In genomic region chr6:112144145-112144926, GRCh38 we compare ENCODE assay signal across 13 cellular contexts. TPM values are rescaled to one million over a fixed set of nuclear protein-coding genes. Genes with fewer than 3 reads are reported as not detected.
A peak's percentile ranks its signal among the peaks of the same experiment; 100 is the strongest.
DNase-seq lines count a peak whose midpoint lies in the region; ATAC-seq, FAIRE-seq and TF ChIP-seq lines count a peak whose summit lies in the region.
"Had no signal": no experiment of that assay in that cellular context is flagged by ENCODE, and none has a peak within 500 bp of the region (broad histone marks: within the 10 kb centered on the region; RNA-seq: fewer than 3 reads in every experiment).

No MANE protein-coding gene starts in this region.

- no peaks in the 10 kb centered on the region for H3K36me3 Mint-ChIP-seq in type B pancreatic cell

- no peak overlapping the region for H3K9ac ChIP-seq in GM12878 (ENCODE audit: control insufficient read depth, insufficient read depth, low read length)
- no peak overlapping the region for H3K9ac ChIP-seq in subcutaneous abdominal adipose tissue (ENCODE audit: low read length in 5 of 5)
- H3K9ac ChIP-seq: KMS-11 had no signal

- no peaks in the 10 kb centered on the region for H3K79me2 ChIP-seq in GM12878 (ENCODE audit: control insufficient read depth, insufficient read depth, low read length)

- no peak overlapping the region for H3K27ac ChIP-seq in GM12878 (ENCODE audit: control insufficient read depth, insufficient read depth)
- peak overlapping the region; percentile 34 for H3K27ac ChIP-seq in subcutaneous abdominal adipose tissue (ENCODE audit: low read depth, low read length)
- H3K27ac ChIP-seq: 22Rv1, dorsolateral prefrontal cortex, heart right ventricle, KMS-11 had no signal

- H3K4me3 Mint-ChIP-seq in type B pancreatic cell, result no peak overlapping the region

- no peaks in the 10 kb centered on the region for H4K20me1 ChIP-seq in GM12878 (ENCODE audit: control insufficient read depth, insufficient read depth)

- WGBS in GM12878 (ENCODE audit: insufficient coverage, insufficient replicate concordance, low lambda C conversion rate, missing lambda C conversion rate), result 45% methylated on average over 12 of the region's 12 CpGs

- no peak for TF ChIP-seq POLR2A in GM12878 (IDR thresholded peaks at IDR 0.05; ENCODE audit: low read depth, low read length)

- no TSS peak for BruUV-seq in GM12878 (replicated peaks; lab: Mats Ljungman, UMichigan)

- H3K36me3 ChIP-seq in GM12878 (ENCODE audit: control insufficient read depth in 2 of 2, insufficient read depth in 2 of 2, low read length in 1 of 2) (no peaks in the 10 kb centered on the region), subcutaneous abdominal adipose tissue (ENCODE audit: control insufficient read depth in 5 of 5, insufficient read depth in 5 of 5, low read length in 5 of 5) (peaks cover 69 to 95% (median 87%) of the 10 kb centered on the region in 5 donors)

- H3K4me1 ChIP-seq in GM12878 (ENCODE audit: control insufficient read depth, insufficient read depth, low read length), result no peaks in the 10 kb centered on the region
- H3K4me1 ChIP-seq in subcutaneous abdominal adipose tissue (ENCODE audit: control insufficient read depth in 5 of 5, insufficient read depth in 5 of 5, low read length in 5 of 5), result peaks cover 0 to 9% (median 2%) of the 10 kb centered on the region in 5 donors

- H3K9me3 Mint-ChIP-seq in type B pancreatic cell, result no peaks in the 10 kb centered on the region

- no peak overlapping the region for H2AFZ ChIP-seq in GM12878 (ENCODE audit: control insufficient read depth, low read depth, low read length)

- H3K27ac Mint-ChIP-seq in type B pancreatic cell, result no peak overlapping the region

- H3K27me3 Mint-ChIP-seq in type B pancreatic cell, result no peaks in the 10 kb centered on the region

- POLR2A ChIA-PET in GM12878 (lab: Charles Lee), result no interaction called here

- ATAC-seq in GM12878, result peak; percentile 54

- no peak overlapping the region for H3K4me3 ChIP-seq in GM12878
- no peak overlapping the region for H3K4me3 ChIP-seq in subcutaneous abdominal adipose tissue (ENCODE audit: low read depth in 1 of 5, low read length in 5 of 5)
- H3K4me3 ChIP-seq: dorsolateral prefrontal cortex, heart right ventricle had no signal

- no peak for TF ChIP-seq EP300 in GM12878 (IDR thresholded peaks at IDR 0.05; ENCODE audit: borderline replicate concordance in 1 of 2, control insufficient read depth in 1 of 2, low read depth in 2 of 2, low read length in 2 of 2)

- intact Hi-C loops in GM12878 (cut with micrococcal nuclease; ENCODE audit: unreplicated experiment), result no loop called here

- H3K4me1 Mint-ChIP-seq in type B pancreatic cell (ENCODE audit: unreplicated experiment), result peaks cover 11% of the 10 kb centered on the region

- H3K9me3 ChIP-seq in GM12878 (replicated peaks; ENCODE audit: control insufficient read depth, insufficient read depth, low read length) (no peaks in the 10 kb centered on the region), subcutaneous abdominal adipose tissue (ENCODE audit: control insufficient read depth in 5 of 5, low read length in 5 of 5) (no peaks in the 10 kb centered on the region)
- H3K9me3 ChIP-seq: heart right ventricle had no signal

- in situ Hi-C loops in GM12878 (cut with MboI), result no loop called here

- DNase-seq in NCI-H1417 (lab: John Stamatoyannopoulos, UW) (peak in 2 of 3 experiments; percentile 51 to 83), NCI-H1417 treated with DMSO at 0.1 percent for 48 hours (lab: John Stamatoyannopoulos, UW) (no peak), NCI-H2029 treated with DMSO at 0.1 percent for 48 hours (lab: John Stamatoyannopoulos, UW) (peak; percentile 96), GM12878 (ENCODE audit: low read depth, low spot score) (no peak), SHP77 treated with DMSO at 0.1 percent for 48 hours (lab: John Stamatoyannopoulos, UW) (no peak), putamen (ENCODE audit: low spot score) (no peak), type B pancreatic cell (ENCODE audit: extremely low spot score, unreplicated experiment) (no peak)
- DNase-seq: heart right ventricle had no signal

- FAIRE-seq in GM12878 (lab: Jason Lieb, UNC), result no peak
- FAIRE-seq: TTC549 had no signal

- peaks cover 0 to 3% of the 10 kb centered on the region in 2 experiments; a peak in 2 of 4 replicates for H3K27me3 ChIP-seq in GM12878 (replicated peaks in 1 of 2; ENCODE audit: control insufficient read depth in 2 of 2, insufficient read depth in 2 of 2, low read length in 1 of 2)
- H3K27me3 ChIP-seq in subcutaneous abdominal adipose tissue (ENCODE audit: control insufficient read depth in 5 of 5, insufficient read depth in 4 of 5, low read length in 5 of 5), result no peaks in the 10 kb centered on the region
- H3K27me3 ChIP-seq: dorsolateral prefrontal cortex, heart right ventricle had no signal

- no peak overlapping the region for H3K4me2 ChIP-seq in GM12878 (ENCODE audit: control insufficient read depth, insufficient read depth)
- H3K4me2 ChIP-seq: KMS-11 had no signal

- SMC1A ChIA-PET in GM12878 (lab: Charles Lee; ENCODE audit: uncharacterized antibody, unreplicated experiment), result no interaction called here

- CTCF ChIA-PET in GM12878 (lab: Yijun Ruan, JAX), result interaction anchor here (0.6 to 2.5 kb wide), 4 partner anchors 14 to 1115 kb away, joined by 3 to 13 read pairs (median 4); no protein-coding TSS in a partner anchor

- no peak for TF ChIP-seq RAD21 in GM12878 (IDR thresholded peaks at IDR 0.05; ENCODE audit: insufficient read depth, low read depth, low read length)

- RAD21 ChIA-PET in GM12878 (lab: Charles Lee; ENCODE audit: unreplicated experiment), result interaction anchor here (0.9 kb wide), 1 partner anchor 19 kb away, joined by 4 read pairs; no protein-coding TSS in a partner anchor

- TF ChIP-seq CTCF in GM12878 (IDR thresholded peaks at IDR 0.05 in 2 of 3, conservative IDR thresholded peaks at IDR 0.05 in 1 of 3; ENCODE audit: control insufficient read depth in 2 of 3, extremely low read depth in 1 of 3, insufficient read depth in 1 of 3, low read depth in 3 of 3, low read length in 3 of 3), result no peak
- TF ChIP-seq CTCF in type B pancreatic cell (conservative IDR thresholded peaks at IDR 0.05), result no peak

TF ChIP-seq in GM12878, 131 proteins besides CTCF, POLR2A, EP300 and RAD21 (continues in another document):
- TF ChIP-seq BMI1 (IDR thresholded peaks at IDR 0.05; ENCODE audit: borderline replicate concordance) (no peak), IKZF1 (conservative IDR thresholded peaks at IDR 0.05) (no peak), HDGF (IDR thresholded peaks at IDR 0.05) (no peak), NKRF (conservative IDR thresholded peaks at IDR 0.05) (no peak), RCOR1 (conservative IDR thresholded peaks at IDR 0.05; ENCODE audit: low read depth, low read length) (no peak)

RNA-seq across cellular contexts. Expression of gene FAM229B, which starts 56.9 kb away (rescaled TPM):
- 0.52 and 0.54 TPM in 2 replicates for total RNA-seq in GM12878 (2013; cell fraction: nucleolus; rRNA removed)
- total RNA-seq in GM12878 (2014; rRNA removed), result 1.8 and 2.5 TPM in 2 replicates
- total RNA-seq in GM12878 (2014; rRNA removed; fragmentation: Illumina TruSeq; extraction: Trizol), result 1.2 and 1.5 TPM in 2 replicates
- total RNA-seq in GM12878 (2021), result 1.6 and 1.7 TPM in 2 replicates
- 2.5 TPM for polyA plus RNA-seq in GM12878 (2011; ENCODE audit: low read depth)
- 4.8 and 5.7 TPM in 2 replicates for polyA plus RNA-seq in GM12878 (2011; rRNA removed)
- polyA plus RNA-seq in GM12878 (2011; cell fraction: cytosol; rRNA removed), result 2.0 and 2.6 TPM in 2 replicates
- 1.4 and 2.9 TPM in 2 replicates for polyA plus RNA-seq in GM12878 (2011; cell fraction: nucleus; rRNA removed)
- 1.2 and 2.0 TPM in 2 replicates for polyA plus RNA-seq in GM12878 (2012)
- polyA plus RNA-seq in GM12878 (2014; fragmentation: Illumina TruSeq; extraction: Trizol), result 0.82 and 1.9 TPM in 2 replicates
- 1 to 10 TPM; 5.3 to 5.7 TPM for polyA plus RNA-seq in GM12878 (2014; fragmentation: Nextera tagmentation; extraction: Ambion mirVana)
- 1.2 and 1.7 TPM in 2 replicates for polyA plus RNA-seq in GM12878 (2014; rRNA removed)
- 1 to 10 TPM; 4.5 to 5.3 TPM for polyA plus RNA-seq in GM12878 (2016; fragmentation: Nextera tagmentation; extraction: Ambion mirVana)
- 0.73 and 1.5 TPM in 2 replicates for polyA minus RNA-seq in GM12878 (2011; rRNA and poly(A)+ RNA removed)
- polyA minus RNA-seq in GM12878 (2011; cell fraction: cytosol; rRNA and poly(A)+ RNA removed), result not detected in 2 replicates
- polyA minus RNA-seq in GM12878 (2011; cell fraction: nucleus; rRNA and poly(A)+ RNA removed), result 0.12 and 0.38 TPM in 2 replicates
- total RNA-seq in type B pancreatic cell (ENCODE audit: low replicate concordance), result 8.4 and 29.8 TPM in 2 replicates

RNA-seq across cellular contexts. Expression of gene TUBE1, which starts 57.1 kb away (rescaled TPM):
- 97.9 and 103 TPM in 2 replicates for total RNA-seq in GM12878 (2013; cell fraction: nucleolus; rRNA removed)
- total RNA-seq in GM12878 (2014; rRNA removed), result 13.8 and 18.8 TPM in 2 replicates
- 14.0 and 15.0 TPM in 2 replicates for total RNA-seq in GM12878 (2014; rRNA removed; fragmentation: Illumina TruSeq; extraction: Trizol)
- 6.2 and 8.0 TPM in 2 replicates for total RNA-seq in GM12878 (2021)
- polyA plus RNA-seq in GM12878 (2011; ENCODE audit: low read depth), result 2.0 TPM
- 25.2 and 38.9 TPM in 2 replicates for polyA plus RNA-seq in GM12878 (2011; rRNA removed)
- polyA plus RNA-seq in GM12878 (2011; cell fraction: cytosol; rRNA removed), result 8.3 and 8.8 TPM in 2 replicates
- 30.1 and 31.6 TPM in 2 replicates for polyA plus RNA-seq in GM12878 (2011; cell fraction: nucleus; rRNA removed)
- 3.9 and 6.3 TPM in 2 replicates for polyA plus RNA-seq in GM12878 (2012)
- 12.6 and 13.4 TPM in 2 replicates for polyA plus RNA-seq in GM12878 (2014; fragmentation: Illumina TruSeq; extraction: Trizol)
- 1 to 10 TPM; 6.3 to 8.6 TPM for polyA plus RNA-seq in GM12878 (2014; fragmentation: Nextera tagmentation; extraction: Ambion mirVana)
- 10.3 and 13.1 TPM in 2 replicates for polyA plus RNA-seq in GM12878 (2014; rRNA removed)
- polyA plus RNA-seq in GM12878 (2016; fragmentation: Nextera tagmentation; extraction: Ambion mirVana), result 10 to 100 TPM; 13.7 to 14.1 TPM
- polyA minus RNA-seq in GM12878 (2011; rRNA and poly(A)+ RNA removed), result 13.6 and 15.7 TPM in 2 replicates
- 2.7 and 4.1 TPM in 2 replicates for polyA minus RNA-seq in GM12878 (2011; cell fraction: cytosol; rRNA and poly(A)+ RNA removed)
- polyA minus RNA-seq in GM12878 (2011; cell fraction: nucleus; rRNA and poly(A)+ RNA removed), result 31.1 and 38.9 TPM in 2 replicates
- total RNA-seq in type B pancreatic cell (ENCODE audit: low replicate concordance), result 19.0 and 28.7 TPM in 2 replicates

Comparison
In these comparisons a context has a peak if more than half of its experiments do, and no peak if none do; other contexts are left out.
1. DNase-seq: peak in NCI-H1417 (2 of 3) and NCI-H2029 treated with DMSO at 0.1 percent for 48 hours (single experiment); none in NCI-H1417 treated with DMSO at 0.1 percent for 48 hours (single experiment), GM12878 (single experiment), SHP77 treated with DMSO at 0.1 percent for 48 hours (single experiment), putamen (single experiment) and type B pancreatic cell (single experiment).